In genomic region chr6:47934023-47934422, GRCh38 we compare ENCODE assay signal across 21 cellular contexts.
A peak's percentile ranks its signal among the peaks of the same experiment; 100 is the strongest.
DNase-seq lines count a peak whose midpoint lies in the region; ATAC-seq and TF ChIP-seq lines count a peak whose summit lies in the region.
"Had no signal": no experiment of that assay in that cellular context is flagged by ENCODE, and none has a peak within 500 bp of the region (broad histone marks: within the 10 kb centered on the region; RNA-seq: fewer than 3 reads in every experiment).

No MANE protein-coding gene starts in this region.

- intact Hi-C loops in heart left ventricle (cut with DNase I) (loop anchor here in 2 of 10 donors (10.0 kb wide), 2 partner anchors 129 to 139 kb away; no protein-coding TSS in a partner anchor), left cardiac atrium (cut with DNase I) (no loop called here), spleen (cut with DNase I; ENCODE audit: low total_unique reads) (no loop called here)

- H3K27me3 ChIP-seq in heart left ventricle (no peaks in the 10 kb centered on the region), right atrium auricular region (no peaks in the 10 kb centered on the region), spleen (replicated peaks in 1 of 7) (no peaks in the 10 kb centered on the region)
- H3K27me3 ChIP-seq: MG63 had no signal

- H3K36me3 ChIP-seq in heart left ventricle (no peaks in the 10 kb centered on the region), right atrium auricular region (no peaks in the 10 kb centered on the region), SK-N-MC (ENCODE audit: insufficient read depth, low read length) (no peaks in the 10 kb centered on the region), spleen (no peaks in the 10 kb centered on the region)
- H3K36me3 ChIP-seq: HAP-1, MG63 had no signal

- 42 to 53% (median 50%) methylated on average over 6 of the region's 6 CpGs for WGBS in heart left ventricle, 4 donors
- 18 to 27% (median 24%) methylated on average over 6 of the region's 6 CpGs for WGBS in spleen, 5 donors

- H3K9me3 ChIP-seq in heart left ventricle (no peaks in the 10 kb centered on the region), right atrium auricular region (no peaks in the 10 kb centered on the region), SK-N-MC (ENCODE audit: low read depth, low read length) (no peaks in the 10 kb centered on the region), spleen (no peaks in the 10 kb centered on the region)
- H3K9me3 ChIP-seq: HAP-1, MG63 had no signal

- H3K4me1 ChIP-seq in heart left ventricle (peaks cover 0 to 27% (median 0%) of the 10 kb centered on the region in 12 donors), right atrium auricular region (no peaks in the 10 kb centered on the region), spleen (peaks cover 0 to 7% (median 0%) of the 10 kb centered on the region in 6 donors)
- H3K4me1 ChIP-seq: HAP-1 had no signal

- TF ChIP-seq POLR2A in heart left ventricle (IDR thresholded peaks at IDR 0.05) (no peak), spleen (IDR thresholded peaks at IDR 0.05) (no peak)

- peak in 1 of 4 donors; percentile 82 for ATAC-seq in heart left ventricle
- ATAC-seq in left cardiac atrium, result no peak
- ATAC-seq: Panc1 had no signal

- H3K9ac ChIP-seq in SK-N-MC (ENCODE audit: insufficient read length), result no peak overlapping the region
- H3K9ac ChIP-seq: GM23248 had no signal

- peak in 4 of 5 donors; percentile 18 to 43 (median 32) for DNase-seq in heart left ventricle
- no peak for DNase-seq in right atrium auricular region (ENCODE audit: low spot score)
- DNase-seq in SK-N-MC (ENCODE audit: low read depth, low spot score), result no peak
- peak; percentile 18 for DNase-seq in left cardiac atrium
- no peak for DNase-seq in spleen
- no peak for DNase-seq in NCI-H2029 treated with DMSO at 0.1 percent for 48 hours (lab: John Stamatoyannopoulos, UW)
- no peak for DNase-seq in HUDEP-2 (lab: John Stamatoyannopoulos, UW; ENCODE audit: unreplicated experiment in 76 of 76)
- no peak for DNase-seq in SIG-M5 treated with dmso at 0.1 percent for 504 hours (lab: John Stamatoyannopoulos, UW; ENCODE audit: unreplicated experiment)
- DNase-seq: 8988T; AML-193; GM23248; MG63; NCI-H1048; NCI-H1417 treated with DMSO at 0.1 percent for 48 hours; NCI-H1930; NCI-H226; NCI-H510A treated with DMSO at 0.1 percent for 48 hours; NCI-H774; NK-92 treated with Interleukin-12 subunit alpha and Interleukin-12 subunit beta, amount 100 ng/mL, for 24 hours had no signal

- peak overlapping the region in 3 of 12 donors; percentile 2 to 26 (median 17) for H3K27ac ChIP-seq in heart left ventricle
- no peak overlapping the region for H3K27ac ChIP-seq in right atrium auricular region
- no peak overlapping the region for H3K27ac ChIP-seq in SK-N-MC
- H3K27ac ChIP-seq in spleen, result peak overlapping the region in 5 of 8 donors; percentile 8 to 41 (median 17)
- H3K27ac ChIP-seq: GM23248 had no signal

- H3K4me3 ChIP-seq in heart left ventricle, result no peak overlapping the region
- H3K4me3 ChIP-seq in right atrium auricular region, result no peak overlapping the region
- H3K4me3 ChIP-seq in SK-N-MC, result peak overlapping the region; percentile 49
- no peak overlapping the region for H3K4me3 ChIP-seq in spleen
- H3K4me3 ChIP-seq: GM23248, HAP-1, MG63 had no signal

- TF ChIP-seq CTCF in heart left ventricle (IDR thresholded peaks at IDR 0.05), result no peak
- no peak for TF ChIP-seq CTCF in right atrium auricular region (IDR thresholded peaks at IDR 0.05)
- TF ChIP-seq CTCF in spleen (IDR thresholded peaks at IDR 0.05 in 8 of 11, conservative IDR thresholded peaks at IDR 0.05 in 3 of 11), result no peak

Comparison
In these comparisons a context has a peak if more than half of its experiments do, and no peak if none do; other contexts are left out.
1. DNase-seq: peak in heart left ventricle (4 of 5) and left cardiac atrium (single experiment); none in right atrium auricular region (single experiment), SK-N-MC (single experiment), spleen (single experiment), NCI-H2029 treated with DMSO at 0.1 percent for 48 hours (single experiment), HUDEP-2 (0 of 76) and SIG-M5 treated with dmso at 0.1 percent for 504 hours (single experiment).
2. H3K27ac ChIP-seq: peak in spleen (5 of 8); none in right atrium auricular region (0 of 2) and SK-N-MC (single experiment).